ENCODE assay signal across 8 cellular contexts in genomic region chrX:106612403-106612789, GRCh38. TPM values are rescaled to one million over a fixed set of nuclear protein-coding genes. Genes with fewer than 3 reads are reported as not detected.
DNase-seq lines count a peak whose midpoint lies in the region; ATAC-seq and TF ChIP-seq lines count a peak whose summit lies in the region.

No MANE protein-coding gene starts in this region.

- H4K20me1 ChIP-seq in H9 (ENCODE audit: control insufficient read depth, insufficient read depth, insufficient read length) = no peaks in the 10 kb centered on the region

- H3K23ac ChIP-seq in H9 (ENCODE audit: insufficient read length, low read depth, low read length) = no peak overlapping the region

- H2BK15ac ChIP-seq in H9 (ENCODE audit: low read depth, low read length) = no peak overlapping the region

- H2BK20ac ChIP-seq in H9 (ENCODE audit: low read depth, low read length, poor library complexity, severe bottlenecking) = no peak overlapping the region

- peak overlapping the region; percentile 79 to 93 for H3K4me3 Mint-ChIP-seq in H9
- peak overlapping the region; percentile 88 to 96 (median 94) for H3K4me3 Mint-ChIP-seq in naive thymus-derived CD4-positive, alpha-beta T cell

- peaks cover 10 to 17% of the 10 kb centered on the region in 2 experiments for H3K4me1 Mint-ChIP-seq in H9
- peaks cover 11 to 29% (median 24%) of the 10 kb centered on the region in 7 donors for H3K4me1 Mint-ChIP-seq in naive thymus-derived CD4-positive, alpha-beta T cell

- H2AK5ac ChIP-seq in H9 (ENCODE audit: insufficient read length, low read length) = no peak overlapping the region

- H3K4me1 ChIP-seq in H9 (ENCODE audit: insufficient read depth, low read length) (no peaks in the 10 kb centered on the region), endocrine pancreas (ENCODE audit: control insufficient read depth, insufficient read depth, low read length) (peaks cover 12% of the 10 kb centered on the region)
- H3K4me1 ChIP-seq in naive thymus-derived CD4-positive, alpha-beta T cell (ENCODE audit: control insufficient read depth in 2 of 2, insufficient read depth in 2 of 2, low read length in 2 of 2) = peaks cover 0 to 3% of the 10 kb centered on the region in 2 donors

- H3K4ac ChIP-seq in H9 (ENCODE audit: low read depth, low read length) = no peak overlapping the region

- no peak overlapping the region for H2AFZ ChIP-seq in H9 (ENCODE audit: low read length)

- no peak overlapping the region for H2BK5ac ChIP-seq in H9 (ENCODE audit: insufficient read length, low read length)

- peaks cover 28% of the 10 kb centered on the region for H3K27me3 Mint-ChIP-seq in H9 (ENCODE audit: low read depth)
- H3K27me3 Mint-ChIP-seq in naive thymus-derived CD4-positive, alpha-beta T cell = peaks cover 0 to 4% (median 0%) of the 10 kb centered on the region in 5 donors

- H2BK12ac ChIP-seq in H9 (ENCODE audit: insufficient read length, low read depth, low read length) = no peak overlapping the region

- H3K9me3 ChIP-seq in H9 (ENCODE audit: control insufficient read depth, low read depth, low read length) (no peaks in the 10 kb centered on the region), endocrine pancreas (ENCODE audit: control insufficient read depth, low read length) (no peaks in the 10 kb centered on the region)
- no peaks in the 10 kb centered on the region for H3K9me3 ChIP-seq in naive thymus-derived CD4-positive, alpha-beta T cell (ENCODE audit: control insufficient read depth in 2 of 3, low read length in 3 of 3)

- POLR2A ChIA-PET in naive thymus-derived CD4-positive, alpha-beta T cell (lab: Charles Lee) = no interaction called here

- H3K4me2 ChIP-seq in H9 (ENCODE audit: insufficient read depth, insufficient read length, low read length) = peak overlapping the region; percentile 93

- peaks cover 0 to 63% of the 10 kb centered on the region in 2 experiments; a peak in 2 of 5 replicates for H3K9me3 Mint-ChIP-seq in H9
- H3K9me3 Mint-ChIP-seq in naive thymus-derived CD4-positive, alpha-beta T cell = peaks cover 0 to 3% (median 0%) of the 10 kb centered on the region in 11 donors

- WGBS in H9 (ENCODE audit: extremely low coverage, insufficient read length, low lambda C conversion rate) = no CpG with 5 or more reads among the region's 10 CpGs

- H3K18ac ChIP-seq in H9 (ENCODE audit: insufficient read length, low read depth, low read length) = peak overlapping the region; percentile 32

- DNase-seq in H9 (no peak), NCI-H524 (lab: John Stamatoyannopoulos, UW) (peak; percentile 32 to 42), mesenteric fat pad (ENCODE audit: low spot score) (no peak), posterior cingulate gyrus (no peak)
- peak in 2 of 9 donors; percentile 1 to 2 for DNase-seq in naive thymus-derived CD4-positive, alpha-beta T cell
- DNase-seq in activated CD4-positive, alpha-beta T cell treated with anti-CD3 and anti-CD28 coated beads for 1 hour = no peak

- H3K27me3 ChIP-seq in H9 (ENCODE audit: insufficient read depth, low read length) (no peaks in the 10 kb centered on the region), endocrine pancreas (ENCODE audit: control insufficient read depth, insufficient read depth, low read length) (no peaks in the 10 kb centered on the region)
- no peaks in the 10 kb centered on the region for H3K27me3 ChIP-seq in naive thymus-derived CD4-positive, alpha-beta T cell (ENCODE audit: control insufficient read depth in 2 of 2, insufficient read depth in 2 of 2, low read length in 2 of 2)

- H3K4me3 ChIP-seq in endocrine pancreas (ENCODE audit: control insufficient read depth, insufficient read depth, low read length) = peak overlapping the region; percentile 99
- peak overlapping the region; percentile 89 for H3K4me3 ChIP-seq in naive thymus-derived CD4-positive, alpha-beta T cell (ENCODE audit: low read length)

- CTCF ChIA-PET in naive thymus-derived CD4-positive, alpha-beta T cell (lab: Charles Lee) = no interaction called here

- no peak overlapping the region for H4K91ac ChIP-seq in H9 (ENCODE audit: insufficient read length, low read depth, low read length)

- H3K56ac ChIP-seq in H9 (ENCODE audit: insufficient read length, low read depth, low read length) = no peak overlapping the region

- TF ChIP-seq CTCF in H9 (conservative IDR thresholded peaks at IDR 0.05) = no peak

- ATAC-seq in GM18508 (IDR thresholded peaks at IDR 0.05; ENCODE audit: insufficient read depth, unreplicated experiment) = peak; percentile 18
- ATAC-seq in naive thymus-derived CD4-positive, alpha-beta T cell = no peak

- H3K79me1 ChIP-seq in H9 (ENCODE audit: insufficient read depth, low read depth, low read length, poor library complexity, severe bottlenecking) = no peaks in the 10 kb centered on the region

- no peaks in the 10 kb centered on the region for H3K36me3 Mint-ChIP-seq in H9 (ENCODE audit: insufficient read depth in 1 of 3, low read depth in 3 of 3)
- no peaks in the 10 kb centered on the region for H3K36me3 Mint-ChIP-seq in naive thymus-derived CD4-positive, alpha-beta T cell

- intact Hi-C loops in naive thymus-derived CD4-positive, alpha-beta T cell (cut with micrococcal nuclease) = loop anchor here (5.0 to 10.0 kb wide), 3 partner anchors 190 to 1132 kb away; partner anchors contain the start of genes PRPS1 (in 1 of the 2) and TBC1D8B (in 1 of the 2)
- intact Hi-C loops in posterior cingulate gyrus (cut with DNase I) = no loop called here

- H3K23me2 ChIP-seq in H9 (ENCODE audit: insufficient read length, low read depth, low read length, poor library complexity, severe bottlenecking) = peaks cover 4% of the 10 kb centered on the region

- no peak overlapping the region for H4K8ac ChIP-seq in H9 (replicated peaks; ENCODE audit: insufficient read length, low read depth, low read length)

- no peak overlapping the region for H2BK120ac ChIP-seq in H9 (ENCODE audit: low read depth, low read length, poor library complexity, severe bottlenecking)

- no peaks in the 10 kb centered on the region for H3K36me3 ChIP-seq in endocrine pancreas (ENCODE audit: control insufficient read depth, insufficient read depth, low read length)
- H3K36me3 ChIP-seq in naive thymus-derived CD4-positive, alpha-beta T cell (ENCODE audit: control insufficient read depth in 2 of 3, insufficient read depth in 3 of 3, low read length in 3 of 3) = no peaks in the 10 kb centered on the region

- no peaks in the 10 kb centered on the region for H3K79me2 ChIP-seq in H9 (ENCODE audit: insufficient read depth, low read length)

- H3K27ac Mint-ChIP-seq in H9 = no peak overlapping the region
- H3K27ac Mint-ChIP-seq in naive thymus-derived CD4-positive, alpha-beta T cell = peak overlapping the region; percentile 86 to 97 (median 92)

- 0 out of 2 replicates have a peak overlapping the region, but pooled peaks have one; percentile 21 for H3K14ac ChIP-seq in H9 (ENCODE audit: insufficient read depth, low read length)

- no peak overlapping the region for H3T11ph ChIP-seq in H9 (ENCODE audit: low read length)

- no peak overlapping the region for H4K5ac ChIP-seq in H9 (ENCODE audit: insufficient read length, low read depth, low read length)

- no peak overlapping the region for H3K27ac ChIP-seq in H9 (ENCODE audit: insufficient read length, low read depth, low read length)
- peak overlapping the region; percentile 80 for H3K27ac ChIP-seq in naive thymus-derived CD4-positive, alpha-beta T cell (ENCODE audit: low read depth, low read length)

- H3K9ac ChIP-seq in H9 (ENCODE audit: extremely low read depth, insufficient read length, low read length) (peak overlapping the region; percentile 53), endocrine pancreas (ENCODE audit: control insufficient read depth, insufficient read depth, low read length) (peak overlapping the region; percentile 91)

RNA-seq across cellular contexts. Expression of gene RADX, which starts 0.6 kb away (rescaled TPM):
- total RNA-seq in H9 (2021) (1.5 and 1.6 TPM in 2 replicates), mesenteric fat pad (0.42 TPM)
- total RNA-seq in naive thymus-derived CD4-positive, alpha-beta T cell = 10 to 100 TPM in 4 of 5 experiments, 1 to 10 TPM in 1; 8.0 to 12.7 (median 12.0) TPM
- polyA plus RNA-seq in naive thymus-derived CD4-positive, alpha-beta T cell = 1 to 10 TPM; 2.4 to 3.1 TPM

Comparison
In these comparisons a context has a peak if more than half of its experiments do, and no peak if none do; other contexts are left out.
1. DNase-seq: peak in NCI-H524 (2 of 2); none in H9 (single experiment), mesenteric fat pad (single experiment), posterior cingulate gyrus (0 of 10) and activated CD4-positive, alpha-beta T cell treated with anti-CD3 and anti-CD28 coated beads for 1 hour (single experiment).
2. H3K27ac Mint-ChIP-seq: peak in naive thymus-derived CD4-positive, alpha-beta T cell (9 of 9); none in H9 (0 of 3).